Comparison of ENCODE assay signal across 1 cellular context in genomic region chr11:59413646-59414045, GRCh38.
TF ChIP-seq lines count a peak whose summit lies in the region.

No MANE protein-coding gene starts in this region.

TF ChIP-seq in IMR-90, 13 proteins besides CTCF, POLR2A, EP300 and RAD21:
- TF ChIP-seq BHLHE40 (IDR thresholded peaks at IDR 0.05; ENCODE audit: low read depth, low read length) (no peak), RFX5 (IDR thresholded peaks at IDR 0.05; ENCODE audit: low read depth, low read length) (no peak), MAZ (IDR thresholded peaks at IDR 0.05; ENCODE audit: borderline replicate concordance, low read depth, low read length) (no peak), RCOR1 (IDR thresholded peaks at IDR 0.05; ENCODE audit: insufficient replicate concordance, low read length) (no peak), CEBPB (IDR thresholded peaks at IDR 0.05; ENCODE audit: low read depth, low read length) (peak; percentile 71)
